In the genomic region with DNA sequence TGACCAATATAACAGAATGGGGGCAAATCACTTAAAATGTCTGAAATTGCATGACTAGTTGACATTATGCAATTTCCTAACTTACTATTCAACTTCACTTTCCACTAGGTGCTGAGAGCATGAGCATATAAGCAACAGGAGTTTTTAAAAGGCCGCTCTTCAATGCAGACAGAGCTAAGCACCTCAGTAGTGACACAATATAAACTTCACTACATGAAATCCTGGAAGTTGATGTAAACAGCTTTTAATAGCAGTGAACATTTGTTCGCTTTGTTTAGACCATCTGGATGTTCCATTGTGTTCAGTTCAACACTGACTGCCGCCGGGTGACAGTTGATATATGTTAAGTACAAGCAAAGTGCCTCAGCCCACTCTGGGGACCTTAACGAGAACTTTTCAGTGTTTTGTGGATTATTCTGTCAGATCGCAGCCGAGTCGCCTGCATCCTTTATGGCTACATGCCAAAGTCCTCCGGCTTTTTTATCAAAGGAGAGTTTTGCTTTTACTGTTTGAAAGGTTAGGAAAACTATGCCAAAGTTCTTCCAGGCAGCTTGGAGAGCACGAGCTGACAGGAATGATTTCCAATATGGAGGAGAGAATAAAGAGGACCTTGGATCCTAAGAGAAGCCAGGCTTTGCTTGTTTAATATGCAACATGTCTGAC, we compare ENCODE assay signal across 9 cellular contexts.
A peak's percentile ranks its signal among the peaks of the same experiment; 100 is the strongest.
DNase-seq lines count a peak whose midpoint lies in the region; ATAC-seq and TF ChIP-seq lines count a peak whose summit lies in the region.
"Had no signal": no experiment of that assay in that cellular context is flagged by ENCODE, and none has a peak within 500 bp of the region (broad histone marks: within the 10 kb centered on the region; RNA-seq: fewer than 3 reads in every experiment).

No MANE protein-coding gene starts in this region.

- H3K4me3 ChIP-seq in retinal pigment epithelial cell (ENCODE audit: low read length), result peak overlapping the region; percentile 46

- no peak for TF ChIP-seq CTCF in retinal pigment epithelial cell (conservative IDR thresholded peaks at IDR 0.05; ENCODE audit: low read depth, low read length)

- peak; percentile 20 for DNase-seq in HCEC 1CT
- peak; percentile 71 to 90 for DNase-seq in NCI-H524 (lab: John Stamatoyannopoulos, UW)
- DNase-seq in globus pallidus (ENCODE audit: low spot score), result peak; percentile 7
- DNase-seq in retinal pigment epithelial cell (ENCODE audit: low read depth), result no peak
- no peak for DNase-seq in mesenteric fat pad (ENCODE audit: low spot score)
- DNase-seq in sciatic nerve (ENCODE audit: low spot score), result no peak
- DNase-seq: activated naive CD8-positive, alpha-beta T cell treated with anti-CD3 and anti-CD28 coated beads, Interleukin-2, amount 10 ng/mL, durations not matched to agents 7 days and 5 days had no signal

- intact Hi-C loops in sciatic nerve (cut with DNase I), result no loop called here

- ATAC-seq in HG02678 (IDR thresholded peaks at IDR 0.05; ENCODE audit: unreplicated experiment), result no peak
- ATAC-seq in GM21576 (IDR thresholded peaks at IDR 0.05; ENCODE audit: unreplicated experiment), result no peak
- no peak for ATAC-seq in sciatic nerve

Comparison
In these comparisons a context has a peak if more than half of its experiments do, and no peak if none do; other contexts are left out.
1. DNase-seq: peak in HCEC 1CT (single experiment), NCI-H524 (2 of 2) and globus pallidus (single experiment); none in retinal pigment epithelial cell (single experiment), mesenteric fat pad (single experiment) and sciatic nerve (single experiment).